1 cellular context compared by ENCODE assay signal in genomic region chr9:94030318-94031179, GRCh38.
TF ChIP-seq lines count a peak whose summit lies in the region.

No MANE protein-coding gene starts in this region.

TF ChIP-seq in HepG2, 621 proteins besides CTCF, POLR2A, EP300 and RAD21 (continued from another document and continues in another):
- TF ChIP-seq HMGXB3 (CRISPR knock-in tag; IDR thresholded peaks at IDR 0.05; ENCODE audit: borderline replicate concordance) (peak; percentile 46; the same call in 1 of the 2 replicates), GFI1 (CRISPR knock-in tag; IDR thresholded peaks at IDR 0.05; ENCODE audit: borderline replicate concordance) (peak; percentile 5; the same call in 1 of the 2 replicates), SNAPC5 (CRISPR knock-in tag; IDR thresholded peaks at IDR 0.05; ENCODE audit: borderline replicate concordance) (no peak), ZNF263 (CRISPR knock-in tag; IDR thresholded peaks at IDR 0.05) (peak; percentile 86), ZNF557 (CRISPR knock-in tag; IDR thresholded peaks at IDR 0.05) (no peak), ZNF501 (CRISPR knock-in tag; IDR thresholded peaks at IDR 0.05) (peak; percentile 78), CBX5 (CRISPR knock-in tag; IDR thresholded peaks at IDR 0.05; ENCODE audit: borderline replicate concordance) (no peak), ZNF335 (CRISPR knock-in tag; IDR thresholded peaks at IDR 0.05) (peak; percentile 39; the same call in 1 of the 2 replicates), ZNF230 (CRISPR knock-in tag; IDR thresholded peaks at IDR 0.05) (peak; percentile 95), ZNF530 (CRISPR knock-in tag; IDR thresholded peaks at IDR 0.05; ENCODE audit: low read depth) (0 out of 2 replicates have a peak, but pooled peaks have one; percentile 38), YEATS4 (CRISPR knock-in tag; IDR thresholded peaks at IDR 0.05; ENCODE audit: borderline replicate concordance) (peak; percentile 93), ZIK1 (CRISPR knock-in tag; IDR thresholded peaks at IDR 0.05; ENCODE audit: borderline replicate concordance, low read depth) (peak; percentile 90; the same call in 1 of the 2 replicates), ZBED4 (CRISPR knock-in tag; IDR thresholded peaks at IDR 0.05; ENCODE audit: borderline replicate concordance) (0 out of 2 replicates have a peak, but pooled peaks have one; percentile 41), MXI1 (IDR thresholded peaks at IDR 0.05; ENCODE audit: borderline replicate concordance, low read depth, low read length) (peak; percentile 80; the same call in 2 of the 3 replicates), ZBTB1 (CRISPR knock-in tag; IDR thresholded peaks at IDR 0.05; ENCODE audit: borderline replicate concordance) (no peak), ZNF138 (CRISPR knock-in tag; IDR thresholded peaks at IDR 0.05; ENCODE audit: low read depth) (peak; percentile 67; the same call in 1 of the 2 replicates), TGIF2 (CRISPR knock-in tag; IDR thresholded peaks at IDR 0.05) (no peak; the same call in 1 of the 2 replicates), ZFP36 (IDR thresholded peaks at IDR 0.05; ENCODE audit: borderline replicate concordance, low read depth, low read length, partially characterized antibody) (no peak), PHF20 (CRISPR knock-in tag; IDR thresholded peaks at IDR 0.05) (peak; percentile 54), ZNF329 (CRISPR knock-in tag; IDR thresholded peaks at IDR 0.05; ENCODE audit: low read depth) (peak; percentile 45; the same call in 1 of the 2 replicates), ZNF3 (CRISPR knock-in tag; IDR thresholded peaks at IDR 0.05) (no peak), PLSCR1 (CRISPR knock-in tag; IDR thresholded peaks at IDR 0.05; ENCODE audit: borderline replicate concordance) (no peak; the same call in 1 of the 2 replicates), ZNF670 (CRISPR knock-in tag; IDR thresholded peaks at IDR 0.05; ENCODE audit: borderline replicate concordance) (0 out of 2 replicates have a peak, but pooled peaks have one; percentile 36), HOXA5 (CRISPR knock-in tag; IDR thresholded peaks at IDR 0.05) (peak; percentile 56), ZSCAN30 (CRISPR knock-in tag; IDR thresholded peaks at IDR 0.05) (no peak), REXO4 (CRISPR knock-in tag; IDR thresholded peaks at IDR 0.05; ENCODE audit: borderline replicate concordance) (peak; percentile 75), E2F5 (CRISPR knock-in tag; conservative IDR thresholded peaks at IDR 0.05) (peak; percentile 89), NFKBIZ (CRISPR knock-in tag; IDR thresholded peaks at IDR 0.05) (no peak), SCMH1 (CRISPR knock-in tag; IDR thresholded peaks at IDR 0.05; ENCODE audit: borderline replicate concordance) (no peak), BRD4 (CRISPR knock-in tag; IDR thresholded peaks at IDR 0.05) (peak; percentile 60; the same call in 1 of the 2 replicates), ZNF687 (CRISPR knock-in tag; IDR thresholded peaks at IDR 0.05) (peak; percentile 93), ZHX1 (CRISPR knock-in tag; IDR thresholded peaks at IDR 0.05; ENCODE audit: low read depth) (no peak; the same call in 1 of the 2 replicates), ZNF292 (CRISPR knock-in tag; IDR thresholded peaks at IDR 0.05; ENCODE audit: borderline replicate concordance, low read depth) (peak; percentile 67), IRF9 (CRISPR knock-in tag; IDR thresholded peaks at IDR 0.05; ENCODE audit: borderline replicate concordance) (peak; percentile 51; the same call in 1 of the 2 replicates), NRL (CRISPR knock-in tag; IDR thresholded peaks at IDR 0.05; ENCODE audit: borderline replicate concordance) (peak; percentile 74), NAIF1 (CRISPR knock-in tag; IDR thresholded peaks at IDR 0.05; ENCODE audit: borderline replicate concordance) (no peak), BHLHE40 (IDR thresholded peaks at IDR 0.05; ENCODE audit: low read length) (peak; percentile 85), NPAS2 (CRISPR knock-in tag; IDR thresholded peaks at IDR 0.05; ENCODE audit: borderline replicate concordance) (no peak), CREB1 (IDR thresholded peaks at IDR 0.05) (peak; percentile 89), CREB1 (CRISPR knock-in tag; IDR thresholded peaks at IDR 0.05) (peak; percentile 55; the same call in 1 of the 2 replicates), NCOA5 (CRISPR knock-in tag; IDR thresholded peaks at IDR 0.05) (no peak), ZNF251 (CRISPR knock-in tag; IDR thresholded peaks at IDR 0.05) (no peak), ZNF580 (CRISPR knock-in tag; IDR thresholded peaks at IDR 0.05; ENCODE audit: borderline replicate concordance, low read depth) (peak; percentile 56; the same call in 1 of the 2 replicates), KDM1A (CRISPR knock-in tag; IDR thresholded peaks at IDR 0.05) (no peak)
